13 cellular contexts compared by ENCODE assay signal in genomic region chr7:150603600-150603999, GRCh38. TPM values are rescaled to one million over a fixed set of nuclear protein-coding genes. Genes with fewer than 3 reads are reported as not detected.
DNase-seq lines count a peak whose midpoint lies in the region; ATAC-seq, FAIRE-seq and TF ChIP-seq lines count a peak whose summit lies in the region.
"Not testable (repeated sequence)": the region's sequence is repeated elsewhere in the genome, so short reads cannot be mapped to it uniquely, and the experiment has no call there.
"Had no signal": no experiment of that assay in that cellular context is flagged by ENCODE, and none has a peak within 500 bp of the region (broad histone marks: within the 10 kb centered on the region; RNA-seq: fewer than 3 reads in every experiment).

No MANE protein-coding gene starts in this region.

- POLR2A ChIA-PET in CD4-positive, alpha-beta T cell (lab: Charles Lee), result interaction anchor here (0.7 to 2.1 kb wide), 28 partner anchors 9 to 155 kb away, joined by 3 to 10 read pairs (median 4); partner anchors contain the start of genes GIMAP1, GIMAP2, GIMAP4 and GIMAP7
- POLR2A ChIA-PET in activated CD8-positive, alpha-beta T cell treated with anti-CD3 and anti-CD28 coated beads for 36 hours (lab: Charles Lee); endothelial cell of umbilical vein (lab: Charles Lee): not testable (repeated sequence)
- POLR2A ChIA-PET in activated naive CD8-positive, alpha-beta T cell treated with anti-CD3 and anti-CD28 coated beads, Interleukin-2, amount 10 ng/mL, durations not matched to agents 7 days and 5 days (lab: Charles Lee), result interaction anchor here (0.6 kb wide), 1 partner anchor 11 kb away, joined by 3 read pairs; no protein-coding TSS in a partner anchor

- H3K36me3 Mint-ChIP-seq in CD4-positive, alpha-beta T cell (ENCODE audit: low read depth), result peaks cover 75% of the 10 kb centered on the region
- H3K36me3 Mint-ChIP-seq in T-helper 2 cell treated with Interferon-gamma antibody and Interleukin-4, amounts not matched to agents 5 μg/mL and 100 μg/mL, for 36 hours (ENCODE audit: low read depth), result peaks cover 27% of the 10 kb centered on the region
- H3K36me3 Mint-ChIP-seq in activated CD8-positive, alpha-beta T cell treated with anti-CD3 and anti-CD28 coated beads for 36 hours (ENCODE audit: low read depth), result peaks cover 13% of the 10 kb centered on the region
- peaks cover 27% of the 10 kb centered on the region for H3K36me3 Mint-ChIP-seq in activated T-helper 2 cell treated with anti-CD3 and anti-CD28 coated beads, Interferon-gamma antibody, Interleukin-2, Interleukin-4, amounts not matched to agents 10 μg/mL and 5 μg/mL and 100 μg/mL, durations not matched to agents 14 hours and 24 hours and 36 hours (ENCODE audit: low read depth)
- H3K36me3 Mint-ChIP-seq in activated naive CD8-positive, alpha-beta T cell treated with anti-CD3 and anti-CD28 coated beads, Interleukin-2, amount 10 ng/mL, durations not matched to agents 7 days and 5 days, result peaks cover 23% of the 10 kb centered on the region

- H3K4me3 ChIP-seq in endothelial cell of umbilical vein (replicated peaks in 1 of 3; ENCODE audit: insufficient read depth in 1 of 3, low read depth in 1 of 3, low read length in 3 of 3), result not testable (repeated sequence)

- H3K79me2 ChIP-seq in endothelial cell of umbilical vein (ENCODE audit: control insufficient read depth, insufficient read depth, low read length), result not testable (repeated sequence)

- DNase-seq in CD4-positive, alpha-beta T cell; T-helper 2 cell treated with Interferon-gamma antibody and Interleukin-4, amounts not matched to agents 5 μg/mL and 100 μg/mL, for 36 hours (ENCODE audit: low spot score); activated CD8-positive, alpha-beta T cell treated with anti-CD3 and anti-CD28 coated beads for 36 hours; activated T-helper 2 cell treated with anti-CD3 and anti-CD28 coated beads, Interferon-gamma antibody, Interleukin-2, Interleukin-4, amounts not matched to agents 10 μg/mL and 5 μg/mL and 100 μg/mL, durations not matched to agents 14 hours and 24 hours and 36 hours (ENCODE audit: low spot score); activated naive CD8-positive, alpha-beta T cell treated with anti-CD3 and anti-CD28 coated beads, Interleukin-2, amount 10 ng/mL, durations not matched to agents 7 days and 5 days; stimulated activated naive CD8-positive, alpha-beta T cell treated with anti-CD3 and anti-CD28 coated beads, Interleukin-15, amount 100 ng/mL, for 72 hours: not testable (repeated sequence)
- DNase-seq in endothelial cell of umbilical vein (ENCODE audit: low read depth, low spot score), result peak; percentile 79
- peak; percentile 43 to 49 for DNase-seq in lung microvascular endothelial cell (ENCODE audit: low read depth in 2 of 2)

- H4K20me1 ChIP-seq in endothelial cell of umbilical vein (replicated peaks; ENCODE audit: control insufficient read depth, extremely low read depth, insufficient read depth, low read length), result not testable (repeated sequence)

- not testable (repeated sequence) for H3K9ac ChIP-seq in endothelial cell of umbilical vein (replicated peaks; ENCODE audit: extremely low read depth, insufficient read depth, low read length)

- H3K27me3 Mint-ChIP-seq in CD4-positive, alpha-beta T cell; T-helper 2 cell treated with Interferon-gamma antibody and Interleukin-4, amounts not matched to agents 5 μg/mL and 100 μg/mL, for 36 hours (ENCODE audit: low read depth); activated CD8-positive, alpha-beta T cell treated with anti-CD3 and anti-CD28 coated beads for 36 hours; activated T-helper 2 cell treated with anti-CD3 and anti-CD28 coated beads, Interferon-gamma antibody, Interleukin-2, Interleukin-4, amounts not matched to agents 10 μg/mL and 5 μg/mL and 100 μg/mL, durations not matched to agents 14 hours and 24 hours and 36 hours (ENCODE audit: low read depth); activated naive CD8-positive, alpha-beta T cell treated with anti-CD3 and anti-CD28 coated beads, Interleukin-2, amount 10 ng/mL, durations not matched to agents 7 days and 5 days; stimulated activated naive CD8-positive, alpha-beta T cell treated with anti-CD3 and anti-CD28 coated beads, Interleukin-15, amount 100 ng/mL, for 72 hours: not testable (repeated sequence)

- peak overlapping the region; percentile 65 for H3K4me3 Mint-ChIP-seq in CD4-positive, alpha-beta T cell
- H3K4me3 Mint-ChIP-seq in T-helper 2 cell treated with Interferon-gamma antibody and Interleukin-4, amounts not matched to agents 5 μg/mL and 100 μg/mL, for 36 hours, result peak overlapping the region; percentile 3
- H3K4me3 Mint-ChIP-seq in activated CD8-positive, alpha-beta T cell treated with anti-CD3 and anti-CD28 coated beads for 36 hours; activated T-helper 2 cell treated with anti-CD3 and anti-CD28 coated beads, Interferon-gamma antibody, Interleukin-2, Interleukin-4, amounts not matched to agents 10 μg/mL and 5 μg/mL and 100 μg/mL, durations not matched to agents 14 hours and 24 hours and 36 hours (ENCODE audit: low read depth): not testable (repeated sequence)
- H3K4me3 Mint-ChIP-seq in activated naive CD8-positive, alpha-beta T cell treated with anti-CD3 and anti-CD28 coated beads, Interleukin-2, amount 10 ng/mL, durations not matched to agents 7 days and 5 days, result peak overlapping the region; percentile 5
- H3K4me3 Mint-ChIP-seq in stimulated activated naive CD8-positive, alpha-beta T cell treated with anti-CD3 and anti-CD28 coated beads, Interleukin-15, amount 100 ng/mL, for 72 hours, result peak overlapping the region; percentile 1 to 4

- H3K9me3 Mint-ChIP-seq in CD4-positive, alpha-beta T cell, result not testable (repeated sequence)
- H3K9me3 Mint-ChIP-seq in T-helper 2 cell treated with Interferon-gamma antibody and Interleukin-4, amounts not matched to agents 5 μg/mL and 100 μg/mL, for 36 hours, result peaks cover 32% of the 10 kb centered on the region
- peaks cover 21% of the 10 kb centered on the region for H3K9me3 Mint-ChIP-seq in activated CD8-positive, alpha-beta T cell treated with anti-CD3 and anti-CD28 coated beads for 36 hours
- H3K9me3 Mint-ChIP-seq in activated T-helper 2 cell treated with anti-CD3 and anti-CD28 coated beads, Interferon-gamma antibody, Interleukin-2, Interleukin-4, amounts not matched to agents 10 μg/mL and 5 μg/mL and 100 μg/mL, durations not matched to agents 14 hours and 24 hours and 36 hours, result peaks cover 34% of the 10 kb centered on the region
- peaks cover 14% of the 10 kb centered on the region for H3K9me3 Mint-ChIP-seq in activated naive CD8-positive, alpha-beta T cell treated with anti-CD3 and anti-CD28 coated beads, Interleukin-2, amount 10 ng/mL, durations not matched to agents 7 days and 5 days
- H3K9me3 Mint-ChIP-seq in stimulated activated naive CD8-positive, alpha-beta T cell treated with anti-CD3 and anti-CD28 coated beads, Interleukin-15, amount 100 ng/mL, for 72 hours, result peaks cover 30 to 52% of the 10 kb centered on the region in 2 donors

- H3K4me1 Mint-ChIP-seq in CD4-positive, alpha-beta T cell (ENCODE audit: low read depth), result peaks cover 66% of the 10 kb centered on the region
- peaks cover 32% of the 10 kb centered on the region for H3K4me1 Mint-ChIP-seq in T-helper 2 cell treated with Interferon-gamma antibody and Interleukin-4, amounts not matched to agents 5 μg/mL and 100 μg/mL, for 36 hours (ENCODE audit: low read depth)
- peaks cover 41% of the 10 kb centered on the region for H3K4me1 Mint-ChIP-seq in activated CD8-positive, alpha-beta T cell treated with anti-CD3 and anti-CD28 coated beads for 36 hours (ENCODE audit: low read depth)
- peaks cover 24% of the 10 kb centered on the region for H3K4me1 Mint-ChIP-seq in activated T-helper 2 cell treated with anti-CD3 and anti-CD28 coated beads, Interferon-gamma antibody, Interleukin-2, Interleukin-4, amounts not matched to agents 10 μg/mL and 5 μg/mL and 100 μg/mL, durations not matched to agents 14 hours and 24 hours and 36 hours (ENCODE audit: low read depth)
- H3K4me1 Mint-ChIP-seq in activated naive CD8-positive, alpha-beta T cell treated with anti-CD3 and anti-CD28 coated beads, Interleukin-2, amount 10 ng/mL, durations not matched to agents 7 days and 5 days, result peaks cover 16% of the 10 kb centered on the region
- H3K4me1 Mint-ChIP-seq in stimulated activated naive CD8-positive, alpha-beta T cell treated with anti-CD3 and anti-CD28 coated beads, Interleukin-15, amount 100 ng/mL, for 72 hours, result peaks cover 52% of the 10 kb centered on the region

- dilution Hi-C loops in endothelial cell of umbilical vein (cut with MboI; ENCODE audit: extremely low pct_ligation_motif_present, low sequenced_read_pairs), result not testable (repeated sequence)

- H3K9me3 ChIP-seq in CD4-positive, alpha-beta T cell (ENCODE audit: control insufficient read depth, low read length); endothelial cell of umbilical vein (replicated peaks; ENCODE audit: control insufficient read depth, insufficient read depth, low read length): not testable (repeated sequence)

- not testable (repeated sequence) for H3K36me3 ChIP-seq in endothelial cell of umbilical vein (ENCODE audit: control insufficient read depth in 2 of 2, extremely low read depth in 1 of 2, insufficient read depth in 2 of 2, low read length in 2 of 2)

- H3K9me1 ChIP-seq in endothelial cell of umbilical vein (replicated peaks; ENCODE audit: control insufficient read depth, extremely low read depth, insufficient read depth, low read length), result not testable (repeated sequence)

- H3K27ac Mint-ChIP-seq in CD4-positive, alpha-beta T cell, result peak overlapping the region; percentile 82
- peak overlapping the region; percentile 80 for H3K27ac Mint-ChIP-seq in T-helper 2 cell treated with Interferon-gamma antibody and Interleukin-4, amounts not matched to agents 5 μg/mL and 100 μg/mL, for 36 hours
- H3K27ac Mint-ChIP-seq in activated CD8-positive, alpha-beta T cell treated with anti-CD3 and anti-CD28 coated beads for 36 hours, result peak overlapping the region; percentile 81
- peak overlapping the region; percentile 60 for H3K27ac Mint-ChIP-seq in activated T-helper 2 cell treated with anti-CD3 and anti-CD28 coated beads, Interferon-gamma antibody, Interleukin-2, Interleukin-4, amounts not matched to agents 10 μg/mL and 5 μg/mL and 100 μg/mL, durations not matched to agents 14 hours and 24 hours and 36 hours
- peak overlapping the region; percentile 62 for H3K27ac Mint-ChIP-seq in activated naive CD8-positive, alpha-beta T cell treated with anti-CD3 and anti-CD28 coated beads, Interleukin-2, amount 10 ng/mL, durations not matched to agents 7 days and 5 days
- peak overlapping the region in 1 of 2 donors; percentile 20 for H3K27ac Mint-ChIP-seq in stimulated activated naive CD8-positive, alpha-beta T cell treated with anti-CD3 and anti-CD28 coated beads, Interleukin-15, amount 100 ng/mL, for 72 hours

- not testable (repeated sequence) for H3K27ac ChIP-seq in CD4-positive, alpha-beta T cell (ENCODE audit: low read depth, low read length); endothelial cell of umbilical vein (ENCODE audit: insufficient read depth, low read depth, low read length)

- not testable (repeated sequence) for H2AFZ ChIP-seq in endothelial cell of umbilical vein (ENCODE audit: low read depth, low read length)

- not testable (repeated sequence) for TF ChIP-seq CTCF in CD4-positive, alpha-beta T cell (IDR thresholded peaks at IDR 0.05); activated CD8-positive, alpha-beta T cell treated with anti-CD3 and anti-CD28 coated beads for 36 hours (IDR thresholded peaks at IDR 0.05); endothelial cell of umbilical vein (IDR thresholded peaks at IDR 0.05; ENCODE audit: extremely low read depth in 1 of 2, insufficient read depth in 1 of 2, low read depth in 1 of 2, low read length in 2 of 2)

- H3K27me3 ChIP-seq in CD4-positive, alpha-beta T cell (ENCODE audit: control insufficient read depth, insufficient read depth, low read length); endothelial cell of umbilical vein (ENCODE audit: control insufficient read depth in 2 of 2, insufficient read depth in 2 of 2, low read length in 2 of 2): not testable (repeated sequence)

- FAIRE-seq in endothelial cell of umbilical vein (lab: Jason Lieb, UNC), result peak; percentile 55

- TF ChIP-seq POLR2A in endothelial cell of umbilical vein (IDR thresholded peaks at IDR 0.05; ENCODE audit: low read depth, low read length), result not testable (repeated sequence)

- H3K4me1 ChIP-seq in endothelial cell of umbilical vein (ENCODE audit: control insufficient read depth, extremely low read depth, insufficient read depth, low read length), result not testable (repeated sequence)

- not testable (repeated sequence) for H3K4me2 ChIP-seq in endothelial cell of umbilical vein (ENCODE audit: insufficient read depth, low read length)

- CTCF ChIA-PET in CD4-positive, alpha-beta T cell (lab: Charles Lee); activated CD8-positive, alpha-beta T cell treated with anti-CD3 and anti-CD28 coated beads for 36 hours (lab: Charles Lee); endothelial cell of umbilical vein (lab: Charles Lee): not testable (repeated sequence)

- not testable (repeated sequence) for BruUV-seq in endothelial cell of umbilical vein (replicated peaks; lab: Mats Ljungman, UMichigan)

- ATAC-seq in CD4-positive, alpha-beta T cell (ENCODE audit: poor library complexity), result peak; percentile 83
- ATAC-seq in activated CD8-positive, alpha-beta T cell treated with anti-CD3 and anti-CD28 coated beads for 36 hours; activated naive CD8-positive, alpha-beta T cell treated with anti-CD3 and anti-CD28 coated beads, Interleukin-2, amount 10 ng/mL, durations not matched to agents 7 days and 5 days (ENCODE audit: low read depth); stimulated activated naive CD8-positive, alpha-beta T cell treated with anti-CD3 and anti-CD28 coated beads, Interleukin-15, amount 100 ng/mL, for 72 hours: not testable (repeated sequence)

- intact Hi-C loops in CD4-positive, alpha-beta T cell (cut with DNase I, micrococcal nuclease); activated CD8-positive, alpha-beta T cell treated with anti-CD3 and anti-CD28 coated beads for 36 hours (cut with micrococcal nuclease); activated T-helper 2 cell treated with anti-CD3 and anti-CD28 coated beads, Interferon-gamma antibody, Interleukin-2, Interleukin-4, amounts not matched to agents 10 μg/mL and 5 μg/mL and 100 μg/mL, durations not matched to agents 14 hours and 24 hours and 36 hours (cut with micrococcal nuclease); endothelial cell of umbilical vein (cut with micrococcal nuclease): not testable (repeated sequence)

RNA-seq across cellular contexts. Expression of gene GIMAP6, which starts 28.6 kb away (rescaled TPM):
- total RNA-seq in CD4-positive, alpha-beta T cell, result 10 to 100 TPM; 14.3 to 14.9 TPM
- 10 to 100 TPM; 21.2 to 21.5 TPM for total RNA-seq in activated CD8-positive, alpha-beta T cell treated with anti-CD3 and anti-CD28 coated beads for 36 hours
- total RNA-seq in activated T-helper 2 cell treated with anti-CD3 and anti-CD28 coated beads, Interferon-gamma antibody, Interleukin-2, Interleukin-4, amounts not matched to agents 10 μg/mL and 5 μg/mL and 100 μg/mL, durations not matched to agents 14 hours and 24 hours and 36 hours, result 25.8 and 29.4 TPM in 2 replicates
- total RNA-seq in activated naive CD8-positive, alpha-beta T cell treated with anti-CD3 and anti-CD28 coated beads, Interleukin-2, amount 10 ng/mL, durations not matched to agents 7 days and 5 days, result 100 to 1,000 TPM; 124 to 130 TPM
- 85.0 and 87.8 TPM in 2 replicates for total RNA-seq in endothelial cell of umbilical vein
- 58.7 and 65.6 TPM in 2 replicates for polyA plus RNA-seq in endothelial cell of umbilical vein
- polyA plus RNA-seq in endothelial cell of umbilical vein (2011; cell fraction: cytosol; rRNA removed), result 56.7 and 57.8 TPM in 2 replicates
- 55.9 and 58.9 TPM in 2 replicates for polyA plus RNA-seq in endothelial cell of umbilical vein (2011; cell fraction: nucleus; rRNA removed)
- 55.3 and 64.2 TPM in 2 replicates for polyA plus RNA-seq in endothelial cell of umbilical vein (2012)
- polyA minus RNA-seq in endothelial cell of umbilical vein, result 95.5 and 96.0 TPM in 2 replicates
- polyA minus RNA-seq in endothelial cell of umbilical vein (2011; cell fraction: cytosol; rRNA and poly(A)+ RNA removed), result not detected
- polyA minus RNA-seq in endothelial cell of umbilical vein (2011; cell fraction: nucleus; rRNA and poly(A)+ RNA removed), result 35.2 and 38.9 TPM in 2 replicates
- 159 and 175 TPM in 2 replicates for total RNA-seq in lung microvascular endothelial cell
- total RNA-seq: G401, LHCN-M2, MCF 10A, OCI-LY7 had no signal

RNA-seq across cellular contexts. Expression of gene GIMAP4, which starts 36.4 kb away (rescaled TPM):
- 10 to 100 TPM; 20.7 to 23.6 TPM for total RNA-seq in CD4-positive, alpha-beta T cell
- 10 to 100 TPM; 88.3 to 97.8 TPM for total RNA-seq in activated CD8-positive, alpha-beta T cell treated with anti-CD3 and anti-CD28 coated beads for 36 hours
- total RNA-seq in activated T-helper 2 cell treated with anti-CD3 and anti-CD28 coated beads, Interferon-gamma antibody, Interleukin-2, Interleukin-4, amounts not matched to agents 10 μg/mL and 5 μg/mL and 100 μg/mL, durations not matched to agents 14 hours and 24 hours and 36 hours, result 36.7 and 39.1 TPM in 2 replicates
- 100 to 1,000 TPM; 285 to 288 TPM for total RNA-seq in activated naive CD8-positive, alpha-beta T cell treated with anti-CD3 and anti-CD28 coated beads, Interleukin-2, amount 10 ng/mL, durations not matched to agents 7 days and 5 days
- total RNA-seq in endothelial cell of umbilical vein (168 and 174 TPM in 2 replicates), lung microvascular endothelial cell (166 and 197 TPM in 2 replicates)
- polyA plus RNA-seq in endothelial cell of umbilical vein, result 38.6 and 56.6 TPM in 2 replicates
- 88.4 and 95.0 TPM in 2 replicates for polyA plus RNA-seq in endothelial cell of umbilical vein (2011; cell fraction: cytosol; rRNA removed)
- polyA plus RNA-seq in endothelial cell of umbilical vein (2011; cell fraction: nucleus; rRNA removed), result 45.2 and 49.1 TPM in 2 replicates
- 180 and 200 TPM in 2 replicates for polyA plus RNA-seq in endothelial cell of umbilical vein (2012)
- polyA minus RNA-seq in endothelial cell of umbilical vein, result 95.6 and 104 TPM in 2 replicates
- polyA minus RNA-seq in endothelial cell of umbilical vein (2011; cell fraction: cytosol; rRNA and poly(A)+ RNA removed), result not detected
- polyA minus RNA-seq in endothelial cell of umbilical vein (2011; cell fraction: nucleus; rRNA and poly(A)+ RNA removed), result 24.3 and 30.1 TPM in 2 replicates
- total RNA-seq: Daoy, G401, LHCN-M2, MCF 10A, OCI-LY7 had no signal
